In genomic region chr2:223066721-223067120, GRCh38 we compare ENCODE assay signal across 36 cellular contexts. TPM values are rescaled to one million over a fixed set of nuclear protein-coding genes. Genes with fewer than 3 reads are reported as not detected.
"Had no signal": no experiment of that assay in that cellular context is flagged by ENCODE, and none has a peak within 500 bp of the region (broad histone marks: within the 10 kb centered on the region; RNA-seq: fewer than 3 reads in every experiment).

No MANE protein-coding gene starts in this region.

- H3K27me3 ChIP-seq: MG63 had no signal

- H3K9ac ChIP-seq: KMS-11 had no signal

- H3K4me3 ChIP-seq: MG63 had no signal

- H3K4me2 ChIP-seq: KMS-11 had no signal

- H3K36me3 ChIP-seq: MG63 had no signal

- DNase-seq: Karpas-422, Kasumi-1, KG1, MG63, MM.1S, MV-4-11, NCI-H1048, NCI-H1092, NCI-H1092 treated with DMSO at 0.1 percent for 48 hours, NCI-H1105, NCI-H1105 treated with DMSO at 0.1 percent for 48 hours, NCI-H1417, NCI-H1417 treated with DMSO at 0.1 percent for 48 hours, NCI-H1436, NCI-H1436 treated with DMSO at 0.1 percent for 48 hours, NCI-H146, NCI-H1694, NCI-H1694 treated with DMSO at 0.1 percent for 48 hours, NCI-H187, NCI-H187 treated with DMSO at 0.1 percent for 48 hours, NCI-H1930, NCI-H2029, NCI-H2029 treated with DMSO at 0.1 percent for 48 hours, NCI-H2081, NCI-H2081 treated with DMSO at 0.1 percent for 48 hours, NCI-H2107, NCI-H2171, NCI-H2171 treated with DMSO at 0.1 percent for 48 hours, NCI-H2227 treated with DMSO at 0.1 percent for 48 hours, NCI-H226, NCI-H345, NCI-H446, NCI-H446 treated with DMSO at 0.1 percent for 48 hours, NCI-H510A had no signal

- H3K27ac ChIP-seq: KMS-11 had no signal

- H3K9me3 ChIP-seq: MG63 had no signal

RNA-seq across cellular contexts. Expression of gene KCNE4, which starts 14.7 kb away (rescaled TPM):
- total RNA-seq: MCF 10A had no signal
